ENCODE assay signal across 10 cellular contexts in genomic region chr3:136893848-136894443, GRCh38. TPM values are rescaled to one million over a fixed set of nuclear protein-coding genes. Genes with fewer than 3 reads are reported as not detected.
DNase-seq lines count a peak whose midpoint lies in the region; ATAC-seq and TF ChIP-seq lines count a peak whose summit lies in the region.
"Had no signal": no experiment of that assay in that cellular context is flagged by ENCODE, and none has a peak within 500 bp of the region (broad histone marks: within the 10 kb centered on the region; RNA-seq: fewer than 3 reads in every experiment).

No MANE protein-coding gene starts in this region.

- no peak overlapping the region for H3K4me3 Mint-ChIP-seq in progenitor cell of endocrine pancreas (ENCODE audit: low read depth)

- H3K36me3 Mint-ChIP-seq in progenitor cell of endocrine pancreas (ENCODE audit: insufficient read depth): peaks cover 17% of the 10 kb centered on the region

- peaks cover 17% of the 10 kb centered on the region for H3K9me3 Mint-ChIP-seq in progenitor cell of endocrine pancreas (ENCODE audit: low read depth)

- H3K4me1 Mint-ChIP-seq in progenitor cell of endocrine pancreas (ENCODE audit: low read depth): peaks cover 17% of the 10 kb centered on the region

- ATAC-seq in esophagus mucosa (peak; percentile 85), GM19324 (IDR thresholded peaks at IDR 0.05; ENCODE audit: low FRiP score, unreplicated experiment) (no peak), GM21825 (IDR thresholded peaks at IDR 0.05; ENCODE audit: unreplicated experiment) (no peak)

- DNase-seq in EH (ENCODE audit: low read depth): peak; percentile 78
- DNase-seq in NCI-H82 (lab: John Stamatoyannopoulos, UW): peak; percentile 68
- DNase-seq in progenitor cell of endocrine pancreas (ENCODE audit: low spot score, unreplicated experiment): no peak
- no peak for DNase-seq in GM13977 (ENCODE audit: low spot score)
- no peak for DNase-seq in occipital lobe (lab: John Stamatoyannopoulos, UW)
- DNase-seq: activated CD4-positive, CD25-positive, alpha-beta regulatory T cell had no signal

- H3K27ac Mint-ChIP-seq in progenitor cell of endocrine pancreas: peak overlapping the region; percentile 70

- no peaks in the 10 kb centered on the region for H3K27me3 Mint-ChIP-seq in progenitor cell of endocrine pancreas
- H3K27me3 Mint-ChIP-seq: activated naive CD8-positive, alpha-beta T cell had no signal

- TF ChIP-seq CTCF in progenitor cell of endocrine pancreas (IDR thresholded peaks at IDR 0.05; ENCODE audit: unreplicated experiment): no peak
- no peak for TF ChIP-seq CTCF in GM13977 (IDR thresholded peaks at IDR 0.05; ENCODE audit: extremely low read depth, insufficient read depth, missing control alignments)

- in situ Hi-C loops in GM13977 (cut with MboI; ENCODE audit: low pct_unique_long_range_greater_than_20kb, low sequenced_read_pairs, unreplicated experiment): no loop called here

RNA-seq across cellular contexts. Expression of gene NCK1, which starts 31.9 kb away (rescaled TPM):
- 61.9 TPM for total RNA-seq in esophagus mucosa
- 23.8 and 26.2 TPM in 2 replicates for total RNA-seq in progenitor cell of endocrine pancreas
- total RNA-seq in occipital lobe: 40.7 TPM

Comparison
In these comparisons a context has a peak if more than half of its experiments do, and no peak if none do; other contexts are left out.
1. DNase-seq: peak in EH (single experiment) and NCI-H82 (single experiment); none in progenitor cell of endocrine pancreas (single experiment), GM13977 (single experiment) and occipital lobe (single experiment).